In genomic region chr1:54118704-54119103, GRCh38 we compare ENCODE assay signal across 16 cellular contexts. TPM values are rescaled to one million over a fixed set of nuclear protein-coding genes. Genes with fewer than 3 reads are reported as not detected.
A peak's percentile ranks its signal among the peaks of the same experiment; 100 is the strongest.
DNase-seq lines count a peak whose midpoint lies in the region; ATAC-seq and TF ChIP-seq lines count a peak whose summit lies in the region.
"Had no signal": no experiment of that assay in that cellular context is flagged by ENCODE, and none has a peak within 500 bp of the region (broad histone marks: within the 10 kb centered on the region; RNA-seq: fewer than 3 reads in every experiment).

No MANE protein-coding gene starts in this region.

- peak; percentile 59 for DNase-seq in GM04503 (ENCODE audit: low read depth)
- peak; percentile 94 to 96 for DNase-seq in SJSA1 (ENCODE audit: low read depth in 1 of 2, low spot score in 2 of 2)
- peak; percentile 74 for DNase-seq in fibroblast of mammary gland (ENCODE audit: low read depth)
- DNase-seq in smooth muscle cell (lab: John Stamatoyannopoulos, UW; ENCODE audit: unreplicated experiment) = no peak
- DNase-seq in MV-4-11 (lab: John Stamatoyannopoulos, UW) = no peak
- no peak for DNase-seq in SW 1271 (lab: John Stamatoyannopoulos, UW)
- DNase-seq: activated effector memory CD4-positive, alpha-beta T cell treated with Interleukin-2 at 50 U/mL for 16 hours; Kasumi-1; NCI-H2081; stimulated activated CD4-positive, alpha-beta T cell treated with anti-CD3 and anti-CD28 coated beads, Interleukin-4, amount 100 ng/mL, for 4 hours; stomach; T-helper 17 cell had no signal

- peaks cover 6% of the 10 kb centered on the region for H3F3A ChIP-seq in smooth muscle cell (ENCODE audit: low read depth)

- no peak overlapping the region for H3K4me3 ChIP-seq in SJSA1
- H3K4me3 ChIP-seq in fibroblast of mammary gland (ENCODE audit: control insufficient read depth, low read depth, low read length) = no peak overlapping the region
- no peak overlapping the region for H3K4me3 ChIP-seq in smooth muscle cell
- H3K4me3 ChIP-seq: stomach had no signal

- H3K36me3 ChIP-seq in SJSA1 (no peaks in the 10 kb centered on the region), smooth muscle cell (ENCODE audit: low read depth) (no peaks in the 10 kb centered on the region)
- H3K36me3 ChIP-seq: stomach had no signal

- peak overlapping the region; percentile 98 for H3K27ac ChIP-seq in SJSA1
- peak overlapping the region; percentile 88 for H3K27ac ChIP-seq in smooth muscle cell (ENCODE audit: low read depth)
- H3K27ac ChIP-seq: stomach had no signal

- TF ChIP-seq CTCF in fibroblast of mammary gland (conservative IDR thresholded peaks at IDR 0.05; ENCODE audit: control insufficient read depth, insufficient read depth, low read depth, low read length) = no peak
- no peak for TF ChIP-seq CTCF in smooth muscle cell (IDR thresholded peaks at IDR 0.05; ENCODE audit: borderline replicate concordance, insufficient read depth, poor library complexity, severe bottlenecking)

- H3K9me3 ChIP-seq in SJSA1 (replicated peaks) (no peaks in the 10 kb centered on the region), smooth muscle cell (replicated peaks; ENCODE audit: low read depth) (no peaks in the 10 kb centered on the region)
- H3K9me3 ChIP-seq: stomach had no signal

- 22% methylated on average over 8 of the region's 8 CpGs for WGBS in smooth muscle cell (ENCODE audit: low lambda C conversion rate)

- H3K9ac ChIP-seq in smooth muscle cell (ENCODE audit: low read depth) = peak overlapping the region; percentile 43

- peak overlapping the region; percentile 56 for H3K4me2 ChIP-seq in smooth muscle cell

- H2AFZ ChIP-seq in smooth muscle cell (ENCODE audit: low read depth) = peak overlapping the region; percentile 43

- H3K79me2 ChIP-seq in smooth muscle cell (ENCODE audit: low read depth) = no peaks in the 10 kb centered on the region

- H3K27me3 ChIP-seq in SJSA1 (replicated peaks) (no peaks in the 10 kb centered on the region), smooth muscle cell (ENCODE audit: low read depth) (no peaks in the 10 kb centered on the region)

- ATAC-seq in GM19023 (IDR thresholded peaks at IDR 0.05; ENCODE audit: unreplicated experiment) (no peak), GM18519 (IDR thresholded peaks at IDR 0.05; ENCODE audit: low FRiP score, unreplicated experiment) (no peak)
- ATAC-seq: T-helper 17 cell had no signal

- peaks cover 46% of the 10 kb centered on the region for H3K4me1 ChIP-seq in SJSA1 (replicated peaks)
- H3K4me1 ChIP-seq in smooth muscle cell (ENCODE audit: low read depth) = peaks cover 5% of the 10 kb centered on the region

- no peaks in the 10 kb centered on the region for H4K20me1 ChIP-seq in smooth muscle cell (ENCODE audit: low read depth)

RNA-seq across cellular contexts. Expression of gene CDCP2, which starts 34.1 kb away (rescaled TPM):
- not detected in 2 replicates for total RNA-seq in SJSA1 (2014; rRNA removed; shearing (Covaris generic))
- total RNA-seq in smooth muscle cell = not detected in 2 replicates
- not detected in 2 replicates for polyA plus RNA-seq in smooth muscle cell
- total RNA-seq: cardiac septum, epithelial cell of proximal tubule, T-helper 17 cell had no signal
- polyA plus RNA-seq: stomach had no signal

Comparison
In these comparisons a context has a peak if more than half of its experiments do, and no peak if none do; other contexts are left out.
1. DNase-seq: peak in GM04503 (single experiment), SJSA1 (2 of 2) and fibroblast of mammary gland (single experiment); none in smooth muscle cell (single experiment), MV-4-11 (single experiment) and SW 1271 (0 of 2).